In genomic region chr10:124991872-124992271, GRCh38 we compare ENCODE assay signal across 15 cellular contexts. TPM values are rescaled to one million over a fixed set of nuclear protein-coding genes. Genes with fewer than 3 reads are reported as not detected.
A peak's percentile ranks its signal among the peaks of the same experiment; 100 is the strongest.
DNase-seq lines count a peak whose midpoint lies in the region; ATAC-seq, FAIRE-seq and TF ChIP-seq lines count a peak whose summit lies in the region.
"Had no signal": no experiment of that assay in that cellular context is flagged by ENCODE, and none has a peak within 500 bp of the region (broad histone marks: within the 10 kb centered on the region; RNA-seq: fewer than 3 reads in every experiment).

No MANE protein-coding gene starts in this region.

- H3K9me3 Mint-ChIP-seq in progenitor cell of endocrine pancreas (ENCODE audit: low read depth): no peaks in the 10 kb centered on the region
- H3K9me3 Mint-ChIP-seq: CD8-positive, alpha-beta memory T cell; H9 had no signal

- H3K27me3 Mint-ChIP-seq in progenitor cell of endocrine pancreas: no peaks in the 10 kb centered on the region

- H3K79me2 ChIP-seq in GM12878 (ENCODE audit: control insufficient read depth, insufficient read depth, low read length): no peaks in the 10 kb centered on the region
- no peaks in the 10 kb centered on the region for H3K79me2 ChIP-seq in hepatocyte

- TF ChIP-seq RAD21 in GM12878 (IDR thresholded peaks at IDR 0.05; ENCODE audit: insufficient read depth, low read depth, low read length): no peak

- intact Hi-C loops in right cardiac atrium (cut with DNase I): loop anchor here in 3 of 4 donors (5.0 to 10.0 kb wide), 2 partner anchors 53 to 70 kb away; no protein-coding TSS in a partner anchor
- intact Hi-C loops in GM12878 (cut with micrococcal nuclease; ENCODE audit: unreplicated experiment): no loop called here

- POLR2A ChIA-PET in GM12878 (lab: Charles Lee): interaction anchor here (0.6 kb wide), 1 partner anchor 8 kb away, joined by 4 read pairs; no protein-coding TSS in a partner anchor

- peaks cover 4% of the 10 kb centered on the region for H3K4me1 ChIP-seq in right cardiac atrium (ENCODE audit: control insufficient read depth, insufficient read depth, low read length)
- peaks cover 0 to 17% of the 10 kb centered on the region in 2 donors for H3K4me1 ChIP-seq in right atrium auricular region
- H3K4me1 ChIP-seq in GM12878 (ENCODE audit: control insufficient read depth, insufficient read depth, low read length): peaks cover 9% of the 10 kb centered on the region
- no peaks in the 10 kb centered on the region for H3K4me1 ChIP-seq in hepatocyte (ENCODE audit: insufficient read depth)
- H3K4me1 ChIP-seq: Peyer's patch had no signal

- no peaks in the 10 kb centered on the region for H3K4me1 Mint-ChIP-seq in progenitor cell of endocrine pancreas (ENCODE audit: low read depth)
- H3K4me1 Mint-ChIP-seq: CD8-positive, alpha-beta memory T cell; H9 had no signal

- H3K27me3 ChIP-seq in right cardiac atrium (ENCODE audit: control insufficient read depth, insufficient read depth) (no peaks in the 10 kb centered on the region), right atrium auricular region (no peaks in the 10 kb centered on the region), GM12878 (replicated peaks in 1 of 2; ENCODE audit: control insufficient read depth in 2 of 2, insufficient read depth in 2 of 2, low read length in 1 of 2) (no peaks in the 10 kb centered on the region), hepatocyte (no peaks in the 10 kb centered on the region)
- H3K27me3 ChIP-seq: Peyer's patch had no signal

- H3K9me3 ChIP-seq in right cardiac atrium (ENCODE audit: control insufficient read depth, low read length): no peaks in the 10 kb centered on the region
- no peaks in the 10 kb centered on the region for H3K9me3 ChIP-seq in right atrium auricular region
- H3K9me3 ChIP-seq in GM12878 (replicated peaks; ENCODE audit: control insufficient read depth, insufficient read depth, low read length): no peaks in the 10 kb centered on the region
- H3K9me3 ChIP-seq in hepatocyte (ENCODE audit: low read depth): no peaks in the 10 kb centered on the region
- H3K9me3 ChIP-seq: Peyer's patch had no signal

- no peaks in the 10 kb centered on the region for H3K9me2 ChIP-seq in hepatocyte (replicated peaks; ENCODE audit: insufficient read depth)

- no peak for TF ChIP-seq EP300 in GM12878 (IDR thresholded peaks at IDR 0.05; ENCODE audit: borderline replicate concordance in 1 of 2, control insufficient read depth in 1 of 2, low read depth in 2 of 2, low read length in 2 of 2)

- CTCF ChIA-PET in GM12878 (lab: Yijun Ruan, JAX): interaction anchor here (0.7 to 2.7 kb wide), 17 partner anchors 8 to 637 kb away, joined by 3 to 13 read pairs (median 6); no protein-coding TSS in a partner anchor

- H3K27ac Mint-ChIP-seq in progenitor cell of endocrine pancreas: no peak overlapping the region

- in situ Hi-C loops in GM12878 (cut with MboI): no loop called here

- H3K9ac ChIP-seq in GM12878 (ENCODE audit: control insufficient read depth, insufficient read depth, low read length): no peak overlapping the region

- H3K4me2 ChIP-seq in GM12878 (ENCODE audit: control insufficient read depth, insufficient read depth) (no peak overlapping the region), hepatocyte (no peak overlapping the region)

- no peak overlapping the region for H3K4me3 Mint-ChIP-seq in progenitor cell of endocrine pancreas (ENCODE audit: low read depth)
- H3K4me3 Mint-ChIP-seq: CD8-positive, alpha-beta memory T cell; H9 had no signal

- no peak overlapping the region for H2AFZ ChIP-seq in GM12878 (ENCODE audit: control insufficient read depth, low read depth, low read length)
- no peak overlapping the region for H2AFZ ChIP-seq in hepatocyte

- ATAC-seq in right cardiac atrium (no peak), GM12878 (no peak; the same call in 2 of the 3 replicates), HG03457 (IDR thresholded peaks at IDR 0.05; ENCODE audit: unreplicated experiment) (no peak)

- no peak for TF ChIP-seq POLR2A in GM12878 (IDR thresholded peaks at IDR 0.05; ENCODE audit: low read depth, low read length)

- peaks cover 29% of the 10 kb centered on the region for H3K36me3 Mint-ChIP-seq in progenitor cell of endocrine pancreas (ENCODE audit: insufficient read depth)

- peaks cover 52% of the 10 kb centered on the region for H3K36me3 ChIP-seq in right atrium auricular region
- no peaks in the 10 kb centered on the region for H3K36me3 ChIP-seq in GM12878 (ENCODE audit: control insufficient read depth in 2 of 2, insufficient read depth in 2 of 2, low read length in 1 of 2)
- no peaks in the 10 kb centered on the region for H3K36me3 ChIP-seq in hepatocyte (replicated peaks; ENCODE audit: insufficient read depth, low read depth)

- H3K27ac ChIP-seq in right cardiac atrium (ENCODE audit: low read length) (peak overlapping the region; percentile 43), right atrium auricular region (no peak overlapping the region), GM12878 (ENCODE audit: control insufficient read depth, insufficient read depth) (no peak overlapping the region), hepatocyte (no peak overlapping the region)
- H3K27ac ChIP-seq: C4-2B, Peyer's patch had no signal

- no peaks in the 10 kb centered on the region for H4K20me1 ChIP-seq in GM12878 (ENCODE audit: control insufficient read depth, insufficient read depth)
- H4K20me1 ChIP-seq in hepatocyte (ENCODE audit: insufficient read depth, poor library complexity, severe bottlenecking): peaks cover 4% of the 10 kb centered on the region

- SMC1A ChIA-PET in GM12878 (lab: Charles Lee; ENCODE audit: uncharacterized antibody, unreplicated experiment): interaction anchor here (0.6 to 1.6 kb wide), 5 partner anchors 37 to 1081 kb away, joined by 3 to 6 read pairs (median 3); no protein-coding TSS in a partner anchor

- TF ChIP-seq CTCF in right atrium auricular region (IDR thresholded peaks at IDR 0.05) (no peak), GM12878 (IDR thresholded peaks at IDR 0.05 in 2 of 3, conservative IDR thresholded peaks at IDR 0.05 in 1 of 3; ENCODE audit: control insufficient read depth in 2 of 3, extremely low read depth in 1 of 3, insufficient read depth in 1 of 3, low read depth in 3 of 3, low read length in 3 of 3) (no peak), progenitor cell of endocrine pancreas (IDR thresholded peaks at IDR 0.05; ENCODE audit: unreplicated experiment) (no peak), hepatocyte (IDR thresholded peaks at IDR 0.05; ENCODE audit: poor library complexity) (no peak)

- RAD21 ChIA-PET in GM12878 (lab: Charles Lee; ENCODE audit: unreplicated experiment): interaction anchor here (0.6 to 1.4 kb wide), 2 partner anchors 56 to 1012 kb away, joined by 3 to 6 read pairs; no protein-coding TSS in a partner anchor

- DNase-seq in right cardiac atrium (no peak), right atrium auricular region (ENCODE audit: low spot score) (no peak), GM12878 (ENCODE audit: low read depth, low spot score) (no peak), progenitor cell of endocrine pancreas (ENCODE audit: low spot score, unreplicated experiment) (peak; percentile 3), hepatocyte (ENCODE audit: low spot score) (no peak), NCI-H2029 treated with DMSO at 0.1 percent for 48 hours (lab: John Stamatoyannopoulos, UW) (no peak)
- DNase-seq: CD8-positive, alpha-beta memory T cell; DMS153; NCI-H748 treated with DMSO at 0.1 percent for 48 hours had no signal

- H3K4me3 ChIP-seq in right cardiac atrium (ENCODE audit: low read length): no peak overlapping the region
- H3K4me3 ChIP-seq in right atrium auricular region: no peak overlapping the region
- no peak overlapping the region for H3K4me3 ChIP-seq in GM12878
- H3K4me3 ChIP-seq in hepatocyte: no peak overlapping the region
- H3K4me3 ChIP-seq: Peyer's patch had no signal

- FAIRE-seq in GM12878 (lab: Jason Lieb, UNC): no peak
- FAIRE-seq: A204.1, HTR-8/SVneo had no signal

- TSS peak; percentile 5 for BruUV-seq in GM12878 (replicated peaks; lab: Mats Ljungman, UMichigan)

- WGBS in right cardiac atrium: 92% methylated on average over 5 of the region's 5 CpGs
- WGBS in GM12878 (ENCODE audit: insufficient coverage, insufficient replicate concordance, low lambda C conversion rate, missing lambda C conversion rate): 60% methylated on average over 4 of the region's 5 CpGs
- WGBS in hepatocyte (ENCODE audit: low lambda C conversion rate, missing lambda C conversion rate): 95% methylated on average over 5 of the region's 5 CpGs

TF ChIP-seq in GM12878, 131 proteins besides CTCF, POLR2A, EP300 and RAD21:
- TF ChIP-seq BACH1 (IDR thresholded peaks at IDR 0.05; ENCODE audit: borderline replicate concordance) (no peak), JUNB (IDR thresholded peaks at IDR 0.05) (peak; percentile 61; the same call in 1 of the 2 replicates)

RNA-seq across cellular contexts. Expression of gene ZRANB1, which starts 49.9 kb away (rescaled TPM):
- total RNA-seq in right cardiac atrium: 10 to 100 TPM; 25.3 to 32.2 (median 29.0) TPM
- polyA plus RNA-seq in right cardiac atrium: 14.4 TPM
- 10 to 100 TPM; 24.1 to 24.9 TPM for total RNA-seq in right atrium auricular region
- 28.5 and 30.5 TPM in 2 replicates for total RNA-seq in GM12878 (2013; cell fraction: nucleolus; rRNA removed)
- 8.2 and 9.4 TPM in 2 replicates for total RNA-seq in GM12878 (2014; rRNA removed)
- 11.8 and 11.9 TPM in 2 replicates for total RNA-seq in GM12878 (2014; rRNA removed; fragmentation: Illumina TruSeq; extraction: Trizol)
- 8.2 and 8.4 TPM in 2 replicates for total RNA-seq in GM12878 (2021)
- 6.2 TPM for polyA plus RNA-seq in GM12878 (2011; ENCODE audit: low read depth)
- 8.9 and 10.7 TPM in 2 replicates for polyA plus RNA-seq in GM12878 (2011; rRNA removed)
- polyA plus RNA-seq in GM12878 (2011; cell fraction: cytosol; rRNA removed): 3.8 and 5.2 TPM in 2 replicates
- 4.4 and 5.0 TPM in 2 replicates for polyA plus RNA-seq in GM12878 (2011; cell fraction: nucleus; rRNA removed)
- polyA plus RNA-seq in GM12878 (2012): 7.1 and 8.8 TPM in 2 replicates
- polyA plus RNA-seq in GM12878 (2014; fragmentation: Illumina TruSeq; extraction: Trizol): 8.1 and 10.1 TPM in 2 replicates
- 1 to 10 TPM; 2.2 to 2.8 TPM for polyA plus RNA-seq in GM12878 (2014; fragmentation: Nextera tagmentation; extraction: Ambion mirVana)
- polyA plus RNA-seq in GM12878 (2014; rRNA removed): 4.4 and 4.5 TPM in 2 replicates
- polyA plus RNA-seq in GM12878 (2016; fragmentation: Nextera tagmentation; extraction: Ambion mirVana): 1 to 10 TPM; 1.7 to 4.4 TPM
- polyA minus RNA-seq in GM12878 (2011; rRNA and poly(A)+ RNA removed): 15.9 and 20.8 TPM in 2 replicates
- 7.4 and 7.6 TPM in 2 replicates for polyA minus RNA-seq in GM12878 (2011; cell fraction: cytosol; rRNA and poly(A)+ RNA removed)
- 5.9 and 7.7 TPM in 2 replicates for polyA minus RNA-seq in GM12878 (2011; cell fraction: nucleus; rRNA and poly(A)+ RNA removed)
- 27.5 and 31.1 TPM in 2 replicates for total RNA-seq in progenitor cell of endocrine pancreas
- total RNA-seq in hepatocyte: 25.1 and 30.0 TPM in 2 replicates
- polyA plus RNA-seq in hepatocyte: 7.9 and 10.7 TPM in 2 replicates
